ENCODE assay signal across 8 cellular contexts in genomic region chr3:125055165-125055912, GRCh38. TPM values are rescaled to one million over a fixed set of nuclear protein-coding genes. Genes with fewer than 3 reads are reported as not detected.
DNase-seq lines count a peak whose midpoint lies in the region; ATAC-seq and TF ChIP-seq lines count a peak whose summit lies in the region.

No MANE protein-coding gene starts in this region.

- peak overlapping the region; percentile 85 for H3K14ac ChIP-seq in trophoblast cell (ENCODE audit: low read length)

- peak; percentile 45 for DNase-seq in activated CD8-positive, alpha-beta memory T cell treated with anti-CD3 and anti-CD28 coated beads, Interleukin-2, amount 50 U/mL, for 4 hours
- DNase-seq in fibroblast of villous mesenchyme (ENCODE audit: low read depth) (no peak), trophoblast cell (no peak), dedifferentiated amniotic fluid mesenchymal stem cell (ENCODE audit: extremely low spot score) (no peak), GF-D8 (lab: John Stamatoyannopoulos, UW) (no peak)

- H3K9ac ChIP-seq in trophoblast cell (ENCODE audit: low read length) = peak overlapping the region; percentile 73

- H3K27ac ChIP-seq in C4-2B (peak overlapping the region; percentile 14; the same call in 1 of the 2 replicates), trophoblast cell (ENCODE audit: low read depth, low read length) (peak overlapping the region; percentile 26)

- peak overlapping the region; percentile 22 for H2AK5ac ChIP-seq in trophoblast cell (ENCODE audit: low read length)

- no CpG with 5 or more reads among the region's 82 CpGs for WGBS in trophoblast cell (ENCODE audit: extremely low coverage, insufficient coverage, insufficient read length)

- H3K79me1 ChIP-seq in trophoblast cell (ENCODE audit: low read length) = no peaks in the 10 kb centered on the region

- peak overlapping the region; percentile 96 for H3K4me2 ChIP-seq in trophoblast cell (ENCODE audit: low read length)

- peak overlapping the region; percentile 34 for H2BK12ac ChIP-seq in trophoblast cell (ENCODE audit: low read length)

- H3K27me3 ChIP-seq in trophoblast cell (ENCODE audit: insufficient read depth, low read length) = no peaks in the 10 kb centered on the region

- peak overlapping the region; percentile 80 for H3K4ac ChIP-seq in trophoblast cell (ENCODE audit: low read depth, low read length)

- TF ChIP-seq CTCF in C4-2B (conservative IDR thresholded peaks at IDR 0.05) (peak; percentile 44), fibroblast of villous mesenchyme (IDR thresholded peaks at IDR 0.05; ENCODE audit: insufficient read depth, low read depth, low read length) (no peak)

- peak overlapping the region; percentile 63 for H2BK120ac ChIP-seq in trophoblast cell (ENCODE audit: insufficient read depth, low read length, poor library complexity)

- H2BK5ac ChIP-seq in trophoblast cell (ENCODE audit: low read depth, low read length, poor library complexity) = peak overlapping the region; percentile 13

- peaks cover 0 to 4% of the 10 kb centered on the region in 2 experiments for H3K36me3 ChIP-seq in trophoblast cell (ENCODE audit: control insufficient read depth in 1 of 2, insufficient read depth in 2 of 2, low read length in 2 of 2)

- peak overlapping the region; percentile 76 for H3K4me3 ChIP-seq in fibroblast of villous mesenchyme (ENCODE audit: low read depth, low read length)
- peak overlapping the region; percentile 90 for H3K4me3 ChIP-seq in trophoblast cell (ENCODE audit: low read depth, low read length)

- H3K9me3 ChIP-seq in trophoblast cell (ENCODE audit: insufficient read depth, low read depth, low read length) = no peaks in the 10 kb centered on the region

- H4K91ac ChIP-seq in trophoblast cell (ENCODE audit: low read depth, low read length) = peak overlapping the region; percentile 71

- no peak overlapping the region for H4K12ac ChIP-seq in trophoblast cell (ENCODE audit: low read depth, low read length)

- peak overlapping the region; percentile 63 for H2AFZ ChIP-seq in trophoblast cell (ENCODE audit: insufficient read depth, low read length, poor library complexity)

- peaks cover 6% of the 10 kb centered on the region for H3K79me2 ChIP-seq in trophoblast cell (ENCODE audit: control insufficient read depth, insufficient read depth, low read length, poor library complexity)

- H3K18ac ChIP-seq in trophoblast cell (ENCODE audit: low read length) = peak overlapping the region; percentile 83

- peak overlapping the region; percentile 42 for H4K8ac ChIP-seq in trophoblast cell (ENCODE audit: low read depth, low read length)

- ATAC-seq in GM19395 (IDR thresholded peaks at IDR 0.05; ENCODE audit: unreplicated experiment) (peak; percentile 18), HG03520 (IDR thresholded peaks at IDR 0.05; ENCODE audit: unreplicated experiment) (peak; percentile 15)

- no peak overlapping the region for H3K23ac ChIP-seq in trophoblast cell (ENCODE audit: low read length)

- peaks cover 27 to 35% of the 10 kb centered on the region in 2 experiments for H3K4me1 ChIP-seq in trophoblast cell (ENCODE audit: control insufficient read depth in 1 of 2, insufficient read depth in 2 of 2, low read length in 2 of 2)

RNA-seq across cellular contexts. Expression of gene HEG1, which starts 0.5 kb away (rescaled TPM):
- 110 and 199 TPM in 2 replicates for total RNA-seq in fibroblast of villous mesenchyme
- 59.6 and 62.6 TPM in 2 replicates for polyA plus RNA-seq in trophoblast cell (2013)
